ENCODE assay signal across 9 cellular contexts in the genomic region with DNA sequence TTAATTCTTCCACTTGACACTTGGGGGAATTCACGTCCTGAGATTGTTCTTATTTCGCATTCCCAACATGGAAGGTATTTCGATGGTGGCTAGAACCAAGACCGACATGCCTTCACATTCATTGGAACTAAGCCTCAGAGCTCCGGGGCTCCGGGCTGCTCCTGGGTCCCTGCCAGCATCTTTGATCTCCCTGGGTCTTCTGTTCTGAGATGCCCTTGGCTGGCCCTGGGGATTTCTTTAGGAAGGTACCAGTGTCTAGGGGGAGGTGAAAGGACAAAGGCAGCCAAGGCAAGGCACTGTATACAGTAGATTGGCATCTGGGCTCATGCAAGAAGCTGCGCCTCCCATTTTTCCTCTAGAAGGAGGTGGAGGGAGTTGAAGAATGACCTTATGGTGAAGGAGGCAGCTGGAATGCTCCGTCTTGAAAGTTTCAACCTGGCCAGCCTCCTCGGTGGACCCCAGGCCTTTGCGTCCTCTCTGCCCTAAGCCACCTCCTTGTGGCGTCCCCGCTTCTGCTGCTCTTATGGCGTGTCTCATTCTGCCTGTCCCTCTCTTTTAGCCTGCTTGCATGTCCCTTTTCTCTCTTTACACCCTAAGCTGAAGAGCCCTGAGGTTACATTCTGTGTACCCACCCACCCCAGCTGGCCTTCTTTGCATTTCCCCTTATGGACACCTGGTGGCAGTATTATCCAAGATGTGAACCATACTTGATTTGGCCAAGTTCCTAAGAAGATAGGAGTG.
DNase-seq lines count a peak whose midpoint lies in the region; FAIRE-seq and TF ChIP-seq lines count a peak whose summit lies in the region.
"Had no signal": no experiment of that assay in that cellular context is flagged by ENCODE, and none has a peak within 500 bp of the region (broad histone marks: within the 10 kb centered on the region; RNA-seq: fewer than 3 reads in every experiment).

No MANE protein-coding gene starts in this region.

- no peak overlapping the region for H2BK15ac ChIP-seq in H9 (ENCODE audit: low read depth, low read length)

- no peak overlapping the region for H3K56ac ChIP-seq in H9 (ENCODE audit: insufficient read length, low read depth, low read length)

- no peaks in the 10 kb centered on the region for H3K23me2 ChIP-seq in H9 (ENCODE audit: insufficient read length, low read depth, low read length, poor library complexity, severe bottlenecking)

- H3K27ac Mint-ChIP-seq in H9 (no peak overlapping the region), brain (peak overlapping the region in 1 of 5 experiments; percentile 7)

- H3K36me3 ChIP-seq in kidney (ENCODE audit: control insufficient read depth in 1 of 2, insufficient read depth in 2 of 2, low read length in 2 of 2) = no peaks in the 10 kb centered on the region
- H3K36me3 ChIP-seq: BLaER1 had no signal

- H3T11ph ChIP-seq in H9 (ENCODE audit: low read length) = no peak overlapping the region

- H3K23ac ChIP-seq in H9 (ENCODE audit: insufficient read length, low read depth, low read length) = no peak overlapping the region

- H3K4ac ChIP-seq in H9 (ENCODE audit: low read depth, low read length) = no peak overlapping the region

- no peak overlapping the region for H4K8ac ChIP-seq in H9 (replicated peaks; ENCODE audit: insufficient read length, low read depth, low read length)

- H3K9me3 ChIP-seq in H9 (ENCODE audit: control insufficient read depth, low read depth, low read length) = no peaks in the 10 kb centered on the region
- H3K9me3 ChIP-seq in kidney (ENCODE audit: control insufficient read depth in 1 of 2, low read length in 2 of 2) = no peaks in the 10 kb centered on the region
- H3K9me3 ChIP-seq: BLaER1 had no signal

- H3K27me3 ChIP-seq in H9 (ENCODE audit: insufficient read depth, low read length) = no peaks in the 10 kb centered on the region
- H3K27me3 ChIP-seq: BLaER1 had no signal

- no peak overlapping the region for H2BK20ac ChIP-seq in H9 (ENCODE audit: low read depth, low read length, poor library complexity, severe bottlenecking)

- H3K4me3 Mint-ChIP-seq in H9 (no peak overlapping the region), brain (no peak overlapping the region)

- peaks cover 0 to 2% (median 0%) of the 10 kb centered on the region in 3 experiments; a peak in 2 of 7 replicates for H3K36me3 Mint-ChIP-seq in H9 (ENCODE audit: insufficient read depth in 1 of 3, low read depth in 3 of 3)
- no peaks in the 10 kb centered on the region for H3K36me3 Mint-ChIP-seq in brain

- H3K18ac ChIP-seq in H9 (ENCODE audit: insufficient read length, low read depth, low read length) = no peak overlapping the region

- FAIRE-seq in kidney (lab: Jason Lieb, UNC) (no peak), urothelium cell line (lab: Jason Lieb, UNC) (no peak)

- H3K27ac ChIP-seq in H9 (ENCODE audit: insufficient read length, low read depth, low read length) = no peak overlapping the region
- no peak overlapping the region for H3K27ac ChIP-seq in kidney (ENCODE audit: low read depth in 2 of 2, low read length in 2 of 2)
- H3K27ac ChIP-seq: BLaER1 had no signal

- no peak overlapping the region for H3K14ac ChIP-seq in H9 (ENCODE audit: insufficient read depth, low read length)

- no peak overlapping the region for H3K4me2 ChIP-seq in H9 (ENCODE audit: insufficient read depth, insufficient read length, low read length)
- H3K4me2 ChIP-seq: BLaER1 had no signal

- no peak overlapping the region for H2BK12ac ChIP-seq in H9 (ENCODE audit: insufficient read length, low read depth, low read length)

- peak; percentile 83 for TF ChIP-seq CTCF in H9 (conservative IDR thresholded peaks at IDR 0.05)
- TF ChIP-seq CTCF in brain (conservative IDR thresholded peaks at IDR 0.05) = peak; percentile 72 to 84
- peak; percentile 40 for TF ChIP-seq CTCF in kidney (IDR thresholded peaks at IDR 0.05; ENCODE audit: borderline replicate concordance, extremely low read depth, insufficient read depth)

- no peak overlapping the region for H4K5ac ChIP-seq in H9 (ENCODE audit: insufficient read length, low read depth, low read length)

- H3K79me1 ChIP-seq in H9 (ENCODE audit: insufficient read depth, low read depth, low read length, poor library complexity, severe bottlenecking) = no peaks in the 10 kb centered on the region

- intact Hi-C loops in kidney (cut with DNase I) = no loop called here

- WGBS in H9 (ENCODE audit: extremely low coverage, insufficient read length, low lambda C conversion rate) = no CpG with 5 or more reads among the region's 13 CpGs

- no peaks in the 10 kb centered on the region for H3K79me2 ChIP-seq in H9 (ENCODE audit: insufficient read depth, low read length)

- H3K4me1 Mint-ChIP-seq in H9 = peaks cover 29 to 36% of the 10 kb centered on the region in 2 experiments
- H3K4me1 Mint-ChIP-seq in brain = no peaks in the 10 kb centered on the region

- H2AK5ac ChIP-seq in H9 (ENCODE audit: insufficient read length, low read length) = no peak overlapping the region

- H2BK5ac ChIP-seq in H9 (ENCODE audit: insufficient read length, low read length) = no peak overlapping the region

- H4K91ac ChIP-seq in H9 (ENCODE audit: insufficient read length, low read depth, low read length) = no peak overlapping the region

- no peak overlapping the region for H3K4me3 ChIP-seq in kidney (ENCODE audit: low read length in 2 of 2)
- H3K4me3 ChIP-seq: BLaER1 had no signal

- no peaks in the 10 kb centered on the region for H3K9me3 Mint-ChIP-seq in H9
- H3K9me3 Mint-ChIP-seq in brain = no peaks in the 10 kb centered on the region

- H3K27me3 Mint-ChIP-seq in H9 (ENCODE audit: low read depth) = peaks cover 3% of the 10 kb centered on the region
- H3K27me3 Mint-ChIP-seq in brain = peaks cover 19% of the 10 kb centered on the region

- H4K20me1 ChIP-seq in H9 (ENCODE audit: control insufficient read depth, insufficient read depth, insufficient read length) = no peaks in the 10 kb centered on the region
- H4K20me1 ChIP-seq: BLaER1 had no signal

- no peak overlapping the region for H2BK120ac ChIP-seq in H9 (ENCODE audit: low read depth, low read length, poor library complexity, severe bottlenecking)

- no peak overlapping the region for H2AFZ ChIP-seq in H9 (ENCODE audit: low read length)

- H3K9ac ChIP-seq in H9 (ENCODE audit: extremely low read depth, insufficient read length, low read length) (no peak overlapping the region), kidney (ENCODE audit: low read length in 2 of 2) (no peak overlapping the region)
- H3K9ac ChIP-seq: BLaER1 had no signal

- H3K4me1 ChIP-seq in H9 (ENCODE audit: insufficient read depth, low read length) = no peaks in the 10 kb centered on the region; the same call in 1 of the 2 replicates
- H3K4me1 ChIP-seq in kidney (ENCODE audit: control insufficient read depth in 1 of 2, insufficient read depth in 1 of 2, low read depth in 1 of 2, low read length in 2 of 2) = no peaks in the 10 kb centered on the region
- H3K4me1 ChIP-seq: BLaER1 had no signal

- DNase-seq in NCI-H1105 treated with DMSO at 0.1 percent for 48 hours (lab: John Stamatoyannopoulos, UW) (peak; percentile 31), NCI-H1105 (lab: John Stamatoyannopoulos, UW) (no peak), H9 (peak; percentile 71), NCI-H748 treated with DMSO at 0.1 percent for 48 hours (lab: John Stamatoyannopoulos, UW) (peak; percentile 7), kidney (no peak), urothelium cell line (ENCODE audit: low spot score) (peak; percentile 64), NCI-H128 (lab: John Stamatoyannopoulos, UW; ENCODE audit: unreplicated experiment) (no peak)

Comparison
In these comparisons a context has a peak if more than half of its experiments do, and no peak if none do; other contexts are left out.
1. DNase-seq: peak in NCI-H1105 treated with DMSO at 0.1 percent for 48 hours (single experiment), H9 (single experiment), NCI-H748 treated with DMSO at 0.1 percent for 48 hours (single experiment) and urothelium cell line (single experiment); none in NCI-H1105 (single experiment), kidney (single experiment) and NCI-H128 (single experiment).
2. Peak in every context shown above with its lines, with median percentiles within 50 percentile points of each other: CTCF ChIP-seq.